Comparison of ENCODE assay signal across 25 cellular contexts in genomic region chr15:44675911-44676310, GRCh38. TPM values are rescaled to one million over a fixed set of nuclear protein-coding genes. Genes with fewer than 3 reads are reported as not detected.
DNase-seq lines count a peak whose midpoint lies in the region; ATAC-seq and TF ChIP-seq lines count a peak whose summit lies in the region.
"Had no signal": no experiment of that assay in that cellular context is flagged by ENCODE, and none has a peak within 500 bp of the region (broad histone marks: within the 10 kb centered on the region; RNA-seq: fewer than 3 reads in every experiment).

No MANE protein-coding gene starts in this region.

- no peak overlapping the region for H2AFZ ChIP-seq in DND-41 (ENCODE audit: low read depth, low read length)
- H2AFZ ChIP-seq in PC-9, result no peak overlapping the region

- peak overlapping the region; percentile 88 for H3K27ac ChIP-seq in DND-41 (ENCODE audit: low read length)
- peak overlapping the region; percentile 52 for H3K27ac ChIP-seq in naive thymus-derived CD4-positive, alpha-beta T cell (ENCODE audit: low read depth, low read length)
- no peak overlapping the region for H3K27ac ChIP-seq in PC-9
- no peak overlapping the region for H3K27ac ChIP-seq in right lobe of liver
- H3K27ac ChIP-seq: 22Rv1, cardiac muscle cell, foreskin keratinocyte, pancreas, sigmoid colon had no signal

- H3K79me2 ChIP-seq in DND-41 (ENCODE audit: insufficient read depth, low read length) (no peaks in the 10 kb centered on the region), PC-9 (ENCODE audit: low read depth) (no peaks in the 10 kb centered on the region)

- BruUV-seq in PC-9 (replicated peaks; lab: Mats Ljungman, UMichigan), result no TSS peak

- WGBS in right lobe of liver (ENCODE audit: insufficient coverage, low coverage, low lambda C conversion rate, missing lambda C conversion rate), result 71% methylated on average over 4 of the region's 5 CpGs

- peaks cover 39% of the 10 kb centered on the region for H3K4me1 ChIP-seq in DND-41 (ENCODE audit: insufficient read depth, low read length)
- peaks cover 82 to 83% of the 10 kb centered on the region in 2 donors for H3K4me1 ChIP-seq in naive thymus-derived CD4-positive, alpha-beta T cell (ENCODE audit: control insufficient read depth in 2 of 2, insufficient read depth in 2 of 2, low read length in 2 of 2)
- no peaks in the 10 kb centered on the region for H3K4me1 ChIP-seq in PC-9 (replicated peaks; ENCODE audit: insufficient read depth)
- H3K4me1 ChIP-seq in right lobe of liver, result no peaks in the 10 kb centered on the region
- H3K4me1 ChIP-seq: foreskin keratinocyte, pancreas, sigmoid colon, stomach had no signal

- H3K36me3 ChIP-seq in DND-41 (ENCODE audit: insufficient read depth, low read length) (no peaks in the 10 kb centered on the region), PC-9 (ENCODE audit: low read depth) (no peaks in the 10 kb centered on the region), right lobe of liver (no peaks in the 10 kb centered on the region)
- H3K36me3 ChIP-seq in naive thymus-derived CD4-positive, alpha-beta T cell (ENCODE audit: control insufficient read depth in 2 of 3, insufficient read depth in 3 of 3, low read length in 3 of 3), result no peaks in the 10 kb centered on the region
- H3K36me3 ChIP-seq: cardiac muscle cell, pancreas, sigmoid colon, stomach had no signal

- H3K4me2 ChIP-seq in DND-41 (ENCODE audit: insufficient read depth, low read length), result no peak overlapping the region
- no peak overlapping the region for H3K4me2 ChIP-seq in PC-9

- H3K9me3 ChIP-seq in DND-41 (ENCODE audit: insufficient read depth, low read length, severe bottlenecking) (no peaks in the 10 kb centered on the region), PC-9 (ENCODE audit: insufficient read depth, low read depth) (no peaks in the 10 kb centered on the region), right lobe of liver (no peaks in the 10 kb centered on the region)
- H3K9me3 ChIP-seq in naive thymus-derived CD4-positive, alpha-beta T cell (ENCODE audit: control insufficient read depth in 2 of 3, low read length in 3 of 3), result no peaks in the 10 kb centered on the region
- H3K9me3 ChIP-seq: pancreas, sigmoid colon, stomach had no signal

- no peak for TF ChIP-seq POLR2A in right lobe of liver (IDR thresholded peaks at IDR 0.05)

- no peak overlapping the region for H3K9ac ChIP-seq in DND-41 (ENCODE audit: low read depth, low read length)

- POLR2A ChIA-PET in naive thymus-derived CD4-positive, alpha-beta T cell (lab: Charles Lee), result interaction anchor here (4.7 to 38.1 kb wide), 5 partner anchors 7 to 46 kb away, joined by 103 to 3822 read pairs (median 786); partner anchors contain the start of genes B2M, PATL2, SPG11 and TRIM69
- POLR2A ChIA-PET in PC-9 (lab: Charles Lee; ENCODE audit: unreplicated experiment), result no interaction called here

- H3F3A ChIP-seq in PC-9 (ENCODE audit: insufficient read depth, low read depth), result no peaks in the 10 kb centered on the region

- ATAC-seq in DND-41 (ENCODE audit: insufficient read depth, low read depth) (no peak), right lobe of liver (no peak), left lobe of liver (no peak)
- no peak for ATAC-seq in activated naive CD4-positive, alpha-beta T cell treated with anti-CD3 and anti-CD28 coated beads, Interleukin-2, amount 50 U/mL, for 72 hours
- no peak for ATAC-seq in naive thymus-derived CD4-positive, alpha-beta T cell
- ATAC-seq: foreskin keratinocyte, pancreas, Right ventricle myocardium inferior had no signal

- H3K9me3 Mint-ChIP-seq in T-helper 1 cell treated with Interleukin-12 subunit alpha and Interleukin-12 subunit beta and Interleukin-4 antibody, amounts not matched to agents 30 μg/mL and 1 μg/mL, for 36 hours, result peaks cover 9% of the 10 kb centered on the region
- peaks cover 0 to 7% of the 10 kb centered on the region in 2 donors for H3K9me3 Mint-ChIP-seq in activated naive CD4-positive, alpha-beta T cell treated with anti-CD3 and anti-CD28 coated beads, Interleukin-2, amount 50 U/mL, for 72 hours
- peaks cover 0 to 16% (median 8%) of the 10 kb centered on the region in 11 donors for H3K9me3 Mint-ChIP-seq in naive thymus-derived CD4-positive, alpha-beta T cell
- H3K9me3 Mint-ChIP-seq: H9, type B pancreatic cell had no signal

- no peaks in the 10 kb centered on the region for H4K20me1 ChIP-seq in DND-41 (ENCODE audit: insufficient read depth, low read length)
- H4K20me1 ChIP-seq in PC-9 (ENCODE audit: insufficient read depth), result no peaks in the 10 kb centered on the region

- H3K4me3 ChIP-seq in DND-41 (ENCODE audit: low read depth in 1 of 2, low read length in 2 of 2), result no peak overlapping the region
- peak overlapping the region; percentile 44 for H3K4me3 ChIP-seq in naive thymus-derived CD4-positive, alpha-beta T cell (ENCODE audit: low read length)
- H3K4me3 ChIP-seq in PC-9, result no peak overlapping the region
- H3K4me3 ChIP-seq in right lobe of liver, result no peak overlapping the region
- H3K4me3 ChIP-seq: cardiac muscle cell, pancreas, sigmoid colon, stomach had no signal

- peaks cover 66% of the 10 kb centered on the region for H3K4me1 Mint-ChIP-seq in T-helper 1 cell treated with Interleukin-12 subunit alpha and Interleukin-12 subunit beta and Interleukin-4 antibody, amounts not matched to agents 30 μg/mL and 1 μg/mL, for 36 hours (ENCODE audit: low read depth)
- H3K4me1 Mint-ChIP-seq in naive thymus-derived CD4-positive, alpha-beta T cell, result peaks cover 67 to 96% (median 92%) of the 10 kb centered on the region in 7 donors

- H3K27me3 ChIP-seq in DND-41 (ENCODE audit: insufficient read depth, low read length, poor library complexity) (no peaks in the 10 kb centered on the region), PC-9 (ENCODE audit: insufficient read depth, low read depth) (no peaks in the 10 kb centered on the region), right lobe of liver (no peaks in the 10 kb centered on the region)
- H3K27me3 ChIP-seq in naive thymus-derived CD4-positive, alpha-beta T cell (ENCODE audit: control insufficient read depth in 2 of 2, insufficient read depth in 2 of 2, low read length in 2 of 2), result no peaks in the 10 kb centered on the region
- H3K27me3 ChIP-seq: cardiac muscle cell, pancreas, sigmoid colon, stomach had no signal

- H3K36me3 Mint-ChIP-seq in T-helper 1 cell treated with Interleukin-12 subunit alpha and Interleukin-12 subunit beta and Interleukin-4 antibody, amounts not matched to agents 30 μg/mL and 1 μg/mL, for 36 hours (ENCODE audit: low read depth), result peaks cover 28% of the 10 kb centered on the region
- peaks cover 7 to 10% of the 10 kb centered on the region in 2 donors for H3K36me3 Mint-ChIP-seq in activated naive CD4-positive, alpha-beta T cell treated with anti-CD3 and anti-CD28 coated beads, Interleukin-2, amount 50 U/mL, for 72 hours
- peaks cover 13 to 42% (median 34%) of the 10 kb centered on the region in 5 donors for H3K36me3 Mint-ChIP-seq in naive thymus-derived CD4-positive, alpha-beta T cell
- H3K36me3 Mint-ChIP-seq: type B pancreatic cell had no signal

- H3K27me3 Mint-ChIP-seq in T-helper 1 cell treated with Interleukin-12 subunit alpha and Interleukin-12 subunit beta and Interleukin-4 antibody, amounts not matched to agents 30 μg/mL and 1 μg/mL, for 36 hours (ENCODE audit: low read depth), result no peaks in the 10 kb centered on the region
- no peaks in the 10 kb centered on the region for H3K27me3 Mint-ChIP-seq in naive thymus-derived CD4-positive, alpha-beta T cell

- H3K27ac Mint-ChIP-seq in T-helper 1 cell treated with Interleukin-12 subunit alpha and Interleukin-12 subunit beta and Interleukin-4 antibody, amounts not matched to agents 30 μg/mL and 1 μg/mL, for 36 hours, result peak overlapping the region; percentile 91
- peak overlapping the region; percentile 31 to 89 for H3K27ac Mint-ChIP-seq in activated naive CD4-positive, alpha-beta T cell treated with anti-CD3 and anti-CD28 coated beads, Interleukin-2, amount 50 U/mL, for 72 hours
- H3K27ac Mint-ChIP-seq in naive thymus-derived CD4-positive, alpha-beta T cell, result peak overlapping the region; percentile 89 to 99 (median 96)
- H3K27ac Mint-ChIP-seq: type B pancreatic cell had no signal

- no peaks in the 10 kb centered on the region for H3K9me2 ChIP-seq in PC-9 (ENCODE audit: insufficient read depth)

- CTCF ChIA-PET in naive thymus-derived CD4-positive, alpha-beta T cell (lab: Charles Lee), result interaction anchor here (1.0 to 3.0 kb wide), 3 partner anchors 9 to 36 kb away, joined by 4 to 19 read pairs (median 5); partner anchors contain the start of genes B2M and PATL2
- CTCF ChIA-PET in PC-9 (lab: Charles Lee), result interaction anchor here (0.5 kb wide), 1 partner anchor 381 kb away, joined by 6 read pairs; no protein-coding TSS in a partner anchor

- intact Hi-C loops in naive thymus-derived CD4-positive, alpha-beta T cell (cut with micrococcal nuclease), result loop anchor here in 1 of 2 donors (2.0 kb wide), 2 partner anchors 13 to 53 kb away; partner anchors contain the start of gene SPG11
- intact Hi-C loops in PC-9 (cut with micrococcal nuclease; ENCODE audit: unreplicated experiment), result no loop called here
- intact Hi-C loops in right lobe of liver (cut with DNase I), result no loop called here

- no peak for DNase-seq in T-helper 1 cell
- DNase-seq in DND-41, result no peak
- DNase-seq in activated naive CD4-positive, alpha-beta T cell treated with anti-CD3 and anti-CD28 coated beads, Interleukin-2, amount 50 U/mL, for 72 hours (ENCODE audit: low spot score in 2 of 2), result no peak
- DNase-seq in naive thymus-derived CD4-positive, alpha-beta T cell, result no peak
- no peak for DNase-seq in PC-9
- no peak for DNase-seq in right lobe of liver
- DNase-seq in left lobe of liver (ENCODE audit: low spot score), result no peak
- DNase-seq: activated CD8-positive, alpha-beta memory T cell treated with anti-CD3 and anti-CD28 coated beads, Interleukin-2, amount 50 U/mL, for 4 hours; AML-193; amniotic stem cell; dermis blood vessel endothelial cell; foreskin keratinocyte; H9; kidney; mammary epithelial cell; NCI-H526; pancreas; sigmoid colon; stomach had no signal

- TF ChIP-seq CTCF in DND-41 (IDR thresholded peaks at IDR 0.05; ENCODE audit: borderline replicate concordance, extremely low read depth, low read length, poor library complexity, severe bottlenecking) (no peak), PC-9 (conservative IDR thresholded peaks at IDR 0.05) (no peak), right lobe of liver (IDR thresholded peaks at IDR 0.05) (no peak)

- peak overlapping the region; percentile 69 for H3K4me3 Mint-ChIP-seq in T-helper 1 cell treated with Interleukin-12 subunit alpha and Interleukin-12 subunit beta and Interleukin-4 antibody, amounts not matched to agents 30 μg/mL and 1 μg/mL, for 36 hours
- peak overlapping the region; percentile 66 to 92 (median 83) for H3K4me3 Mint-ChIP-seq in naive thymus-derived CD4-positive, alpha-beta T cell
- H3K4me3 Mint-ChIP-seq: H9, type B pancreatic cell had no signal

RNA-seq across cellular contexts. Expression of gene SPG11, which starts 12.4 kb away (rescaled TPM):
- 10 to 100 TPM; 90.9 to 99.3 TPM for total RNA-seq in activated naive CD4-positive, alpha-beta T cell treated with anti-CD3 and anti-CD28 coated beads, Interleukin-2, amount 50 U/mL, for 72 hours
- total RNA-seq in naive thymus-derived CD4-positive, alpha-beta T cell, result 100 to 1,000 TPM in 4 of 5 experiments, 10 to 100 TPM in 1; 92.2 to 137 (median 131) TPM
- polyA plus RNA-seq in naive thymus-derived CD4-positive, alpha-beta T cell, result 10 to 100 TPM; 26.1 to 32.1 TPM
- 63.2 and 64.2 TPM in 2 replicates for total RNA-seq in PC-9 (2021)
- 10 to 100 TPM; 35.4 to 55.6 (median 40.8) TPM for total RNA-seq in right lobe of liver
- total RNA-seq in left lobe of liver, result 40.6 TPM

RNA-seq across cellular contexts. Expression of gene PATL2, which starts 35.2 kb away (rescaled TPM):
- 10 to 100 TPM; 12.4 to 30.7 TPM for total RNA-seq in activated naive CD4-positive, alpha-beta T cell treated with anti-CD3 and anti-CD28 coated beads, Interleukin-2, amount 50 U/mL, for 72 hours
- 10 to 100 TPM; 37.4 to 83.8 (median 71.3) TPM for total RNA-seq in naive thymus-derived CD4-positive, alpha-beta T cell
- 10 to 100 TPM; 11.4 to 17.3 TPM for polyA plus RNA-seq in naive thymus-derived CD4-positive, alpha-beta T cell
- total RNA-seq in PC-9 (2021) (0.61 and 2.0 TPM in 2 replicates), right lobe of liver (1 to 10 TPM in 2 of 6 experiments, under 1 TPM in 4; 0.28 to 1.9 (median 0.71) TPM), left lobe of liver (0.58 TPM)
- total RNA-seq: epithelial cell of proximal tubule, mammary epithelial cell had no signal

RNA-seq across cellular contexts. Expression of gene B2M, which starts 35.4 kb away (rescaled TPM):
- 1,000 to 10,000 TPM; 4,139 to 6,333 TPM for total RNA-seq in activated naive CD4-positive, alpha-beta T cell treated with anti-CD3 and anti-CD28 coated beads, Interleukin-2, amount 50 U/mL, for 72 hours
- 1,000 to 10,000 TPM; 4,325 to 8,698 (median 6,221) TPM for total RNA-seq in naive thymus-derived CD4-positive, alpha-beta T cell
- over 10,000 TPM; 23,113 to 34,374 TPM for polyA plus RNA-seq in naive thymus-derived CD4-positive, alpha-beta T cell
- total RNA-seq in PC-9 (2021), result 606 and 685 TPM in 2 replicates
- total RNA-seq in right lobe of liver, result 1,000 to 10,000 TPM in 5 of 6 experiments, 100 to 1,000 TPM in 1; 894 to 5,671 (median 2,154) TPM
- 809 TPM for total RNA-seq in left lobe of liver

Comparison
In these comparisons a context has a peak if more than half of its experiments do, and no peak if none do; other contexts are left out.
1. H3K27ac ChIP-seq: peak in DND-41 (single experiment) and naive thymus-derived CD4-positive, alpha-beta T cell (single experiment); none in PC-9 (single experiment) and right lobe of liver (0 of 3).
2. Peak in every context shown above with its lines, with median percentiles within 50 percentile points of each other: H3K27ac Mint-ChIP-seq.